1 cellular context compared by ENCODE assay signal in genomic region chr12:53211476-53212381, GRCh38.
TF ChIP-seq lines count a peak whose summit lies in the region.

No MANE protein-coding gene starts in this region.

TF ChIP-seq in WTC11, 78 proteins besides CTCF, POLR2A, EP300 and RAD21 (continued from another document):
- TF ChIP-seq, protein P1, sequence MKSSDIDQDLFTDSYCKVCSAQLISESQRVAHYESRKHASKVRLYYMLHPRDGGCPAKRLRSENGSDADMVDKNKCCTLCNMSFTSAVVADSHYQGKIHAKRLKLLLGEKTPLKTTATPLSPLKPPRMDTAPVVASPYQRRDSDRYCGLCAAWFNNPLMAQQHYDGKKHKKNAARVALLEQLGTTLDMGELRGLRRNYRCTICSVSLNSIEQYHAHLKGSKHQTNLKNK (CRISPR knock-in tag; IDR thresholded peaks at IDR 0.05): no peak
- TF ChIP-seq, protein P2, sequence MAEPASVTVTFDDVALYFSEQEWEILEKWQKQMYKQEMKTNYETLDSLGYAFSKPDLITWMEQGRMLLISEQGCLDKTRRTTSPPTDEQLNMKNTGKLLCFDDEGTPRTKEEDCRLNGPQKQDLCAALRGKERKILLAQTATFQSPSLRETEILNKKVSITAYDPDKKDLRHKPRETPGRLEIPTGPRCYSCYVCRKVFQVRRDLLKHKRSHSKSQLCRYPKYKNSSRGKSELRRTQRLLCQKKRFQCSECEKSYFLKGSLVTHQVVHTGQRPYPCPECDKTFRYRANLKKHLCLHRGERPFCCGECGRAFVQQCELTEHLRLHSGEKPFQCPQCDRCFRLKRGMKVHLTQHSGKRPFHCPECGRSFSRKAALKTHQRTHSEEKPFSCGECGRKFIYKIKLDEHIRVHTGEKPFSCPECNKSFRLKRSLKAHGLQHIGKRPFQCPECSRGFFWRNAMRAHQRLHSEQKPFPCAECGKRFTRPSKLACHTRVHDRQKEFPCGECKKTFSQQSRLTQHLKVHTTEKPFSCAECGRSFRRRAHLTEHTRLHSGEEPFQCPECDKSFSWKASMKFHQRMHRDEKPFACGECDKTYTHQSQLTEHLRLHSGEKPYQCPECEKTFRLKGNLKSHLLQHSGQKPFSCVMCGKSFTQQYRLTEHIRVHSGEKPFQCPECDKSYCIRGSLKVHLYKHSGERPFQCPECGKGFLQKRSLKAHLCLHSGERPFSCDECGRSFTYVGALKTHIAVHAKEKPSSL (CRISPR knock-in tag; conservative IDR thresholded peaks at IDR 0.05): no peak
- TF ChIP-seq MXD4 (CRISPR knock-in tag; IDR thresholded peaks at IDR 0.05; ENCODE audit: borderline replicate concordance): no peak
